In the genomic region with DNA sequence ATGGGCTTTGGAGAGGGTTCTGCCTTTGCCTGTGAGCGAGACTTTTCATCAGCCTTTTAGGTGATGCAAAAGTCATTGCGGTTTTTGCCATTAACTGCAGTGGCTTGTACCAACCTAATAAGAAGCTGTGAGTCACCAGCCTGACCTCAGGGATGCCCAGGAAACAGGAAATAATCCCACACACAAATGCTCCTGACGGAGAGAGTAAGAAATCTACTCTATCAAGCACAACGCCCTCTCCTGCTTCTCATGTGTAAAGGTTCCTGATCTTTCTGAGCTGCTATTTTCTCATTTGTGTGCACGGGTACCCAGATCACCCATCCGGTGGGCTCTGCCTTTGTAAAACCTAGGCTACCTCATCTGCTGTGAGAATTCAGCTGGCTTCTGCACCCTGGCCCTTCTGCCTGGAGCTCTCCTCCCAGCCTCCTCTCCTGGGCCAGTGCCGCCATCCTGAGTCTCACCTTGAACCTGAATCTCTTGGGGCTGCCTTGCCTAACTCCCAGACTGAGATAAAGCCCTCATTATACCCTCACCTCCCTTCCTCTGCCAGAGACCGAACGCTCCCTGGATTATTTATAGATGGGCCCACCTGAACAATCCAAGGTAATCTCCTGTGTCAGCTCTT, we compare ENCODE assay signal across 9 cellular contexts.
A peak's percentile ranks its signal among the peaks of the same experiment; 100 is the strongest.
DNase-seq lines count a peak whose midpoint lies in the region; ATAC-seq and TF ChIP-seq lines count a peak whose summit lies in the region.
"Had no signal": no experiment of that assay in that cellular context is flagged by ENCODE, and none has a peak within 500 bp of the region (broad histone marks: within the 10 kb centered on the region; RNA-seq: fewer than 3 reads in every experiment).

No MANE protein-coding gene starts in this region.

- H3K36me3 ChIP-seq in RWPE2 (ENCODE audit: low read depth), result no peaks in the 10 kb centered on the region
- no peaks in the 10 kb centered on the region for H3K36me3 ChIP-seq in spleen

- in situ Hi-C loops in G401 (cut with HindIII; ENCODE audit: low sequenced_read_pairs), result no loop called here

- no peak for TF ChIP-seq POLR2A in spleen (IDR thresholded peaks at IDR 0.05)

- H3K4me1 ChIP-seq in RWPE2 (ENCODE audit: insufficient read depth, poor library complexity, severe bottlenecking) (peaks cover 4% of the 10 kb centered on the region), spleen (peaks cover 0 to 11% (median 0%) of the 10 kb centered on the region in 6 donors)

- DNase-seq in HK-2 (ENCODE audit: unreplicated experiment) (peak; percentile 55), RWPE2 (ENCODE audit: low spot score) (no peak), fibroblast of the aortic adventitia (ENCODE audit: low read depth) (peak; percentile 68), spleen (peak; percentile 33), G401 (ENCODE audit: low spot score) (no peak)
- no peak for DNase-seq in stimulated activated CD4-positive, alpha-beta T cell treated with anti-CD3 and anti-CD28 coated beads, Interleukin-4, amount 100 ng/mL, for 24 hours
- DNase-seq: caudate nucleus; stimulated activated naive B cell treated with anti-CD40 and anti-IgM and Interleukin-4, amounts not matched to agents 10 μg/mL and 1 μg/mL and 100 μg/mL, for 72 hours had no signal

- H3K27ac ChIP-seq in RWPE2 (ENCODE audit: poor library complexity, severe bottlenecking) (peak overlapping the region; percentile 10), spleen (peak overlapping the region in 3 of 8 donors; percentile 43 to 83 (median 79))

- H3K27me3 ChIP-seq in RWPE2 (ENCODE audit: insufficient read depth, poor library complexity, severe bottlenecking), result no peaks in the 10 kb centered on the region
- H3K27me3 ChIP-seq in spleen (replicated peaks in 1 of 7), result peaks cover 0 to 58% (median 7%) of the 10 kb centered on the region in 7 donors

- ATAC-seq in RWPE2 (ENCODE audit: low read depth), result peak; percentile 99
- ATAC-seq in GM19452 (IDR thresholded peaks at IDR 0.05; ENCODE audit: unreplicated experiment), result no peak

- peak; percentile 75 for TF ChIP-seq CTCF in RWPE2 (IDR thresholded peaks at IDR 0.05; ENCODE audit: poor library complexity, severe bottlenecking)
- peak; percentile 24 for TF ChIP-seq CTCF in fibroblast of the aortic adventitia (IDR thresholded peaks at IDR 0.05; ENCODE audit: insufficient read depth, low read length)
- no peak for TF ChIP-seq CTCF in spleen (IDR thresholded peaks at IDR 0.05 in 8 of 11, conservative IDR thresholded peaks at IDR 0.05 in 3 of 11)

- no peaks in the 10 kb centered on the region for H3K9me3 ChIP-seq in RWPE2 (ENCODE audit: severe bottlenecking)
- H3K9me3 ChIP-seq in spleen, result no peaks in the 10 kb centered on the region

- H3K4me3 ChIP-seq in RWPE2 (ENCODE audit: severe bottlenecking) (no peak overlapping the region), fibroblast of the aortic adventitia (ENCODE audit: low read depth, low read length) (no peak overlapping the region), spleen (no peak overlapping the region)

- intact Hi-C loops in spleen (cut with DNase I; ENCODE audit: low total_unique reads), result no loop called here

- WGBS in spleen, 5 donors, result 40 to 56% (median 47%) methylated on average over 9 of the region's 9 CpGs

Comparison
In these comparisons a context has a peak if more than half of its experiments do, and no peak if none do; other contexts are left out.
1. DNase-seq: peak in HK-2 (single experiment), fibroblast of the aortic adventitia (single experiment) and spleen (single experiment); none in RWPE2 (single experiment), G401 (single experiment) and stimulated activated CD4-positive, alpha-beta T cell treated with anti-CD3 and anti-CD28 coated beads, Interleukin-4, amount 100 ng/mL, for 24 hours (single experiment).
2. CTCF ChIP-seq: peak in RWPE2 (single experiment) and fibroblast of the aortic adventitia (single experiment); none in spleen (0 of 11).